Comparison of ENCODE assay signal across 21 cellular contexts in the genomic region with DNA sequence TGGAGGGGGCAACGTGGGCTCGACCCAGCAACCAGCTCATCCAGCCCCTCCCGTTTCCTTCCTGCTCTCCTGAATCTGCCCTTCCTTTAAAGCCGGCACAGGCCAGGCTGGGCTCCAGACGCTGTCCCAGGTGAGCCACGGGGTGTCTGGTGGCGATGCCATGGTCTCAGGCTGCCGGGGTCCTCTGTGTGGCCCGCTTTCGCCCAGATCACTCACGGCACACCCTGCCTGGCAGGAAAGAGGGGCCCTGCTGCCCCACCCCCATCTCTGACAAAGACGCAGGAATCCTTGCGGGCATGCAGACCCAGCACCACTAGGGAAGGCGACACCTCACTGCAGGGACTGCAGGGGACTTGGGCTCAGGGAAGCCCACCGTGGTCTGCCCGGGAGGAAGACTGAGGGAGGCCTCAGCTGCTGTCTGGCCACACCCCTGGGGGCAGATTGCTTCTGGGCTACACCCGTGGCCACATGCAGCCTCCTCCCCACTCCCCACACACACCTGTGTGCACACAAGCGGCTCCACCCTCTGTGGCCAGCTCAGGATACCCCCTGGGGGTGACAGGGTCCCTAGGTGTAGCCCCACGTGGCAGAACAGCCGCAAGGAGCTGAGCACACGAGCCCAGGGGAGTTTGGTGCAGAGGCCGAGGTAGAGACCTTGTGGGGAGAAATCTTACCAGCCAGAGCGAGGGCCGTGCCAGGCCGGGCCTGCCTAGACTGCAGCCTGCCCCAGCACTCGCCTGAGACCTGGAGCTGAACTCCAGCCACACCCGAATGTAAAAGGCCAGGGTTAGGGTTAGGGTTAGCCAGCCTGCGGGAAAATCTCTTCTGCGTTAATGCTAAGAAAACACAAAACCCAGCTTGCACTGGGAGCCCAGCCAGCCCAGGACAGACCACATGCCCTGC.
DNase-seq lines count a peak whose midpoint lies in the region; ATAC-seq, FAIRE-seq and TF ChIP-seq lines count a peak whose summit lies in the region.
"Had no signal": no experiment of that assay in that cellular context is flagged by ENCODE, and none has a peak within 500 bp of the region (broad histone marks: within the 10 kb centered on the region; RNA-seq: fewer than 3 reads in every experiment).

No MANE protein-coding gene starts in this region.

- H3K4me2 ChIP-seq in keratinocyte (ENCODE audit: control insufficient read depth, extremely low read depth, insufficient read depth, low read depth, low read length), result peak overlapping the region; percentile 41

- POLR2A ChIA-PET in activated CD8-positive, alpha-beta T cell treated with anti-CD3 and anti-CD28 coated beads, Interleukin-2, amount 10 ng/mL, durations not matched to agents 7 days and 5 days (lab: Charles Lee), result interaction anchor here (1.2 kb wide), 1 partner anchor 11 kb away, joined by 4 read pairs; no protein-coding TSS in a partner anchor
- POLR2A ChIA-PET in activated CD8-positive, alpha-beta T cell treated with anti-CD3 and anti-CD28 coated beads for 36 hours (lab: Charles Lee), result interaction anchor here (0.7 to 0.9 kb wide), 2 partner anchors 98 to 256 kb away, joined by 3 read pairs; no protein-coding TSS in a partner anchor

- H3K4me1 ChIP-seq in keratinocyte (ENCODE audit: control insufficient read depth, extremely low read depth, insufficient read depth, low read length), result peaks cover 13% of the 10 kb centered on the region
- H3K4me1 ChIP-seq in spleen, result no peaks in the 10 kb centered on the region
- H3K4me1 ChIP-seq: body of pancreas had no signal

- dilution Hi-C loops in keratinocyte (cut with MboI; ENCODE audit: extremely low pct_ligation_motif_present, low sequenced_read_pairs), result no loop called here

- H3K4me3 Mint-ChIP-seq in activated CD8-positive, alpha-beta T cell treated with anti-CD3 and anti-CD28 coated beads, Interleukin-2, amount 10 ng/mL, durations not matched to agents 7 days and 5 days, result no peak overlapping the region
- H3K4me3 Mint-ChIP-seq in activated CD8-positive, alpha-beta T cell treated with anti-CD3 and anti-CD28 coated beads for 36 hours, result no peak overlapping the region
- H3K4me3 Mint-ChIP-seq: activated CD4-positive, alpha-beta memory T cell treated with anti-CD3 and anti-CD28 coated beads, Interleukin-2, amount 10 ng/mL, durations not matched to agents 7 days and 5 days; activated naive CD8-positive, alpha-beta T cell treated with anti-CD3 and anti-CD28 coated beads for 36 hours; activated T-helper 1 cell treated with anti-CD3 and anti-CD28 coated beads, Interleukin-12 subunit alpha, Interleukin-12 subunit beta, Interleukin-2, Interleukin-4 antibody, amounts not matched to agents 30 ng/mL and 10 ng/mL and 1 ng/mL, durations not matched to agents 14 hours and 24 hours and 36 hours; CD4-positive, CD25-positive, alpha-beta regulatory T cell; T-helper 2 cell treated with Interferon-gamma antibody and Interleukin-4, amounts not matched to agents 5 μg/mL and 100 μg/mL, for 36 hours had no signal

- H3K4me3 ChIP-seq in keratinocyte (ENCODE audit: control insufficient read depth in 2 of 3, extremely low read depth in 1 of 3, insufficient read depth in 2 of 3, low read depth in 1 of 3, low read length in 3 of 3) (no peak overlapping the region), spleen (no peak overlapping the region)
- H3K4me3 ChIP-seq: body of pancreas had no signal

- no peaks in the 10 kb centered on the region for H4K20me1 ChIP-seq in keratinocyte (ENCODE audit: control insufficient read depth, extremely low read depth, insufficient read depth, low read length)

- peaks cover 14% of the 10 kb centered on the region for H3K4me1 Mint-ChIP-seq in activated CD8-positive, alpha-beta T cell treated with anti-CD3 and anti-CD28 coated beads, Interleukin-2, amount 10 ng/mL, durations not matched to agents 7 days and 5 days (ENCODE audit: low read depth)
- H3K4me1 Mint-ChIP-seq in activated CD8-positive, alpha-beta T cell treated with anti-CD3 and anti-CD28 coated beads for 36 hours (ENCODE audit: low read depth), result peaks cover 4% of the 10 kb centered on the region
- H3K4me1 Mint-ChIP-seq: activated CD4-positive, alpha-beta memory T cell treated with anti-CD3 and anti-CD28 coated beads, Interleukin-2, amount 10 ng/mL, durations not matched to agents 7 days and 5 days; CD4-positive, CD25-positive, alpha-beta regulatory T cell had no signal

- peak overlapping the region; percentile 18 for H3K9ac ChIP-seq in keratinocyte (ENCODE audit: control insufficient read depth, extremely low read depth, insufficient read depth, low read length)

- WGBS in spleen, 5 donors, result 68 to 76% (median 75%) methylated on average over 19 to 29 of the region's 29 CpGs

- H2AFZ ChIP-seq in keratinocyte (ENCODE audit: control insufficient read depth, low read length), result peak overlapping the region; percentile 84

- H3K27me3 ChIP-seq in keratinocyte (ENCODE audit: control insufficient read depth, extremely low read depth, insufficient read depth, low read length) (no peaks in the 10 kb centered on the region), spleen (replicated peaks in 1 of 7) (peaks cover 0 to 30% (median 0%) of the 10 kb centered on the region in 7 donors)
- H3K27me3 ChIP-seq: body of pancreas had no signal

- ATAC-seq in activated CD8-positive, alpha-beta T cell treated with anti-CD3 and anti-CD28 coated beads, Interleukin-2, amount 10 ng/mL, durations not matched to agents 7 days and 5 days, result no peak
- ATAC-seq in activated CD8-positive, alpha-beta T cell treated with anti-CD3 and anti-CD28 coated beads for 36 hours, result no peak
- no peak for ATAC-seq in HG03442 (IDR thresholded peaks at IDR 0.05; ENCODE audit: unreplicated experiment)

- TF ChIP-seq CTCF in activated CD8-positive, alpha-beta T cell treated with anti-CD3 and anti-CD28 coated beads for 36 hours (IDR thresholded peaks at IDR 0.05), result no peak
- TF ChIP-seq CTCF in keratinocyte (optimal IDR thresholded peaks at IDR 0.05 in 1 of 3, IDR thresholded peaks at IDR 0.05 in 1 of 3, conservative IDR thresholded peaks at IDR 0.05 in 1 of 3; ENCODE audit: extremely low read depth in 1 of 3, insufficient read depth in 2 of 3, low read length in 3 of 3) (no peak), spleen (IDR thresholded peaks at IDR 0.05 in 8 of 11, conservative IDR thresholded peaks at IDR 0.05 in 3 of 11) (no peak)

- H3K9me1 ChIP-seq in keratinocyte (ENCODE audit: control insufficient read depth, extremely low read depth, insufficient read depth, low read length), result no peaks in the 10 kb centered on the region

- peak; percentile 7 for DNase-seq in activated CD8-positive, alpha-beta T cell treated with anti-CD3 and anti-CD28 coated beads, Interleukin-2, amount 10 ng/mL, durations not matched to agents 7 days and 5 days
- no peak for DNase-seq in activated CD8-positive, alpha-beta T cell treated with anti-CD3 and anti-CD28 coated beads for 36 hours
- DNase-seq in RPMI8226, result peak; percentile 73
- DNase-seq in keratinocyte (ENCODE audit: low read depth, low spot score), result no peak
- peak; percentile 66 for DNase-seq in spleen
- DNase-seq in NCI-H2029 (lab: John Stamatoyannopoulos, UW), result no peak
- no peak for DNase-seq in NCI-H226
- DNase-seq: ACHN; activated CD4-positive, alpha-beta memory T cell treated with anti-CD3 and anti-CD28 coated beads, Interleukin-2, amount 10 ng/mL, durations not matched to agents 7 days and 5 days; activated naive CD8-positive, alpha-beta T cell treated with anti-CD3 and anti-CD28 coated beads for 36 hours; CD4-positive, CD25-positive, alpha-beta regulatory T cell; cortex of kidney; foreskin fibroblast; mesendoderm; NCI-H510A treated with DMSO at 0.1 percent for 48 hours had no signal

- H3K27ac Mint-ChIP-seq in activated CD8-positive, alpha-beta T cell treated with anti-CD3 and anti-CD28 coated beads, Interleukin-2, amount 10 ng/mL, durations not matched to agents 7 days and 5 days, result no peak overlapping the region
- no peak overlapping the region for H3K27ac Mint-ChIP-seq in activated CD8-positive, alpha-beta T cell treated with anti-CD3 and anti-CD28 coated beads for 36 hours
- H3K27ac Mint-ChIP-seq: activated CD4-positive, alpha-beta memory T cell treated with anti-CD3 and anti-CD28 coated beads, Interleukin-2, amount 10 ng/mL, durations not matched to agents 7 days and 5 days; activated naive CD8-positive, alpha-beta T cell treated with anti-CD3 and anti-CD28 coated beads for 36 hours; activated T-helper 1 cell treated with anti-CD3 and anti-CD28 coated beads, Interleukin-12 subunit alpha, Interleukin-12 subunit beta, Interleukin-2, Interleukin-4 antibody, amounts not matched to agents 30 ng/mL and 10 ng/mL and 1 ng/mL, durations not matched to agents 14 hours and 24 hours and 36 hours; CD4-positive, CD25-positive, alpha-beta regulatory T cell; nephron; T-helper 2 cell treated with Interferon-gamma antibody and Interleukin-4, amounts not matched to agents 5 μg/mL and 100 μg/mL, for 36 hours had no signal

- FAIRE-seq in keratinocyte (lab: Jason Lieb, UNC), result no peak
- FAIRE-seq: GM12891 had no signal

- H3K9me3 Mint-ChIP-seq in activated CD8-positive, alpha-beta T cell treated with anti-CD3 and anti-CD28 coated beads, Interleukin-2, amount 10 ng/mL, durations not matched to agents 7 days and 5 days (ENCODE audit: insufficient read depth), result no peaks in the 10 kb centered on the region
- peaks cover 4% of the 10 kb centered on the region for H3K9me3 Mint-ChIP-seq in activated CD8-positive, alpha-beta T cell treated with anti-CD3 and anti-CD28 coated beads for 36 hours

- H3K9me3 ChIP-seq in keratinocyte (ENCODE audit: control insufficient read depth, low read depth, low read length) (peaks cover 20% of the 10 kb centered on the region), spleen (no peaks in the 10 kb centered on the region)
- H3K9me3 ChIP-seq: body of pancreas had no signal

- no peaks in the 10 kb centered on the region for H3K79me2 ChIP-seq in keratinocyte (ENCODE audit: control insufficient read depth, insufficient read depth, low read length)

- TF ChIP-seq POLR2A in spleen (IDR thresholded peaks at IDR 0.05), result no peak

- no peaks in the 10 kb centered on the region for H3K36me3 ChIP-seq in keratinocyte (ENCODE audit: control insufficient read depth in 2 of 2, extremely low read depth in 1 of 2, insufficient read depth in 2 of 2, low read length in 2 of 2)
- no peaks in the 10 kb centered on the region for H3K36me3 ChIP-seq in spleen

- peak overlapping the region; percentile 14 for H3K27ac ChIP-seq in keratinocyte (ENCODE audit: control insufficient read depth, insufficient read depth, low read length)
- H3K27ac ChIP-seq in spleen, result no peak overlapping the region
- H3K27ac ChIP-seq: body of pancreas had no signal

- CTCF ChIA-PET in activated CD8-positive, alpha-beta T cell treated with anti-CD3 and anti-CD28 coated beads, Interleukin-2, amount 10 ng/mL, durations not matched to agents 7 days and 5 days (lab: Charles Lee), result no interaction called here
- CTCF ChIA-PET in activated CD8-positive, alpha-beta T cell treated with anti-CD3 and anti-CD28 coated beads for 36 hours (lab: Charles Lee), result no interaction called here

- no peaks in the 10 kb centered on the region for H3K36me3 Mint-ChIP-seq in activated CD8-positive, alpha-beta T cell treated with anti-CD3 and anti-CD28 coated beads, Interleukin-2, amount 10 ng/mL, durations not matched to agents 7 days and 5 days (ENCODE audit: low read depth)
- no peaks in the 10 kb centered on the region for H3K36me3 Mint-ChIP-seq in activated CD8-positive, alpha-beta T cell treated with anti-CD3 and anti-CD28 coated beads for 36 hours (ENCODE audit: low read depth)
- H3K36me3 Mint-ChIP-seq: activated naive CD8-positive, alpha-beta T cell treated with anti-CD3 and anti-CD28 coated beads for 36 hours had no signal

- intact Hi-C loops in activated CD8-positive, alpha-beta T cell treated with anti-CD3 and anti-CD28 coated beads for 36 hours (cut with micrococcal nuclease), result no loop called here
- intact Hi-C loops in spleen (cut with DNase I; ENCODE audit: low total_unique reads), result no loop called here

- H3K27me3 Mint-ChIP-seq in activated CD8-positive, alpha-beta T cell treated with anti-CD3 and anti-CD28 coated beads, Interleukin-2, amount 10 ng/mL, durations not matched to agents 7 days and 5 days (ENCODE audit: low read depth), result peaks cover 7% of the 10 kb centered on the region
- peaks cover 2% of the 10 kb centered on the region for H3K27me3 Mint-ChIP-seq in activated CD8-positive, alpha-beta T cell treated with anti-CD3 and anti-CD28 coated beads for 36 hours
- H3K27me3 Mint-ChIP-seq: activated CD4-positive, alpha-beta memory T cell treated with anti-CD3 and anti-CD28 coated beads, Interleukin-2, amount 10 ng/mL, durations not matched to agents 7 days and 5 days; activated naive CD8-positive, alpha-beta T cell treated with anti-CD3 and anti-CD28 coated beads for 36 hours; CD4-positive, CD25-positive, alpha-beta regulatory T cell had no signal

Comparison
In these comparisons a context has a peak if more than half of its experiments do, and no peak if none do; other contexts are left out.
1. DNase-seq: peak in activated CD8-positive, alpha-beta T cell treated with anti-CD3 and anti-CD28 coated beads, Interleukin-2, amount 10 ng/mL, durations not matched to agents 7 days and 5 days (single experiment), RPMI8226 (single experiment) and spleen (single experiment); none in activated CD8-positive, alpha-beta T cell treated with anti-CD3 and anti-CD28 coated beads for 36 hours (single experiment), keratinocyte (single experiment), NCI-H2029 (single experiment) and NCI-H226 (single experiment).